ENCODE assay signal across 13 cellular contexts in genomic region chr13:29428992-29429315, GRCh38.
A peak's percentile ranks its signal among the peaks of the same experiment; 100 is the strongest.
DNase-seq lines count a peak whose midpoint lies in the region; ATAC-seq and TF ChIP-seq lines count a peak whose summit lies in the region.
"Had no signal": no experiment of that assay in that cellular context is flagged by ENCODE, and none has a peak within 500 bp of the region (broad histone marks: within the 10 kb centered on the region; RNA-seq: fewer than 3 reads in every experiment).

No MANE protein-coding gene starts in this region.

- H3K27ac ChIP-seq in HUES64 (ENCODE audit: low read depth, low read length), result no peak overlapping the region
- H3K27ac ChIP-seq in ectodermal cell (ENCODE audit: insufficient read depth, low read depth, low read length, poor library complexity, severe bottlenecking), result no peak overlapping the region
- H3K27ac ChIP-seq in suprapubic skin, result no peak overlapping the region
- H3K27ac ChIP-seq: SJSA1 had no signal

- no peak for TF ChIP-seq POLR2A in suprapubic skin (IDR thresholded peaks at IDR 0.05)

- 9% methylated on average over 5 of the region's 5 CpGs for WGBS in HUES64
- WGBS in ectodermal cell, 2 experiments, result 8 to 11% methylated on average over 5 of the region's 5 CpGs
- WGBS in suprapubic skin, result 16% methylated on average over 5 of the region's 5 CpGs

- H3K27ac Mint-ChIP-seq in mesothelial cell of epicardium, result no peak overlapping the region

- TF ChIP-seq CTCF in mesothelial cell of epicardium (IDR thresholded peaks at IDR 0.05; ENCODE audit: unreplicated experiment) (no peak), suprapubic skin (IDR thresholded peaks at IDR 0.05) (no peak)

- H3K9ac ChIP-seq in HUES64 (ENCODE audit: low read depth, low read length), result no peak overlapping the region

- peaks cover 43% of the 10 kb centered on the region for H3K27me3 Mint-ChIP-seq in mesothelial cell of epicardium (ENCODE audit: low read depth)

- H3K4me1 Mint-ChIP-seq in mesothelial cell of epicardium, result peaks cover 20% of the 10 kb centered on the region

- H3K4me1 ChIP-seq in HUES64 (ENCODE audit: insufficient read depth, low read length) (peaks cover 9% of the 10 kb centered on the region), ectodermal cell (ENCODE audit: control insufficient read depth, insufficient read depth, low read length) (no peaks in the 10 kb centered on the region), suprapubic skin (peaks cover 17% of the 10 kb centered on the region)
- H3K4me1 ChIP-seq: SJSA1 had no signal

- no peak for DNase-seq in mesothelial cell of epicardium (ENCODE audit: low spot score in 2 of 2, unreplicated experiment in 2 of 2)
- DNase-seq in suprapubic skin (ENCODE audit: low spot score in 2 of 2), result no peak
- no peak for DNase-seq in head of caudate nucleus
- DNase-seq in activated effector memory CD4-positive, alpha-beta T cell treated with anti-CD3 and anti-CD28 coated beads, Interleukin-2, amount 50 U/mL, for 16 hours, result no peak
- DNase-seq in activated CD4-positive, alpha-beta T cell treated with anti-CD3 and anti-CD28 coated beads, Interleukin-2, amount 50 U/mL, for 4 hours, result no peak
- DNase-seq: activated T-cell treated with anti-CD3 and anti-CD28 coated beads, Interleukin-2, amount 50 U/mL, for 48 hours; foreskin melanocyte; NCI-H1048; stimulated activated naive CD4-positive, alpha-beta T cell treated with Interleukin-2 at 50 U/mL for 16 hours had no signal

- H3K4me3 ChIP-seq in HUES64 (ENCODE audit: low read length) (peak overlapping the region; percentile 68), ectodermal cell (ENCODE audit: insufficient read depth, low read depth, low read length) (peak overlapping the region; percentile 45), suprapubic skin (peak overlapping the region; percentile 37)
- H3K4me3 ChIP-seq: SJSA1 had no signal

- H3K36me3 ChIP-seq in HUES64 (ENCODE audit: insufficient read depth, low read length) (no peaks in the 10 kb centered on the region), ectodermal cell (ENCODE audit: control insufficient read depth, insufficient read depth, low read length) (no peaks in the 10 kb centered on the region), suprapubic skin (no peaks in the 10 kb centered on the region)
- H3K36me3 ChIP-seq: SJSA1 had no signal

- H3K4me3 Mint-ChIP-seq in mesothelial cell of epicardium, result peak overlapping the region; percentile 84

- H3K27me3 ChIP-seq in HUES64 (ENCODE audit: insufficient read depth, low read length), result peaks cover 36% of the 10 kb centered on the region
- H3K27me3 ChIP-seq in ectodermal cell (ENCODE audit: control insufficient read depth, insufficient read depth, low read length, poor library complexity, severe bottlenecking), result peaks cover 4% of the 10 kb centered on the region
- peaks cover 8% of the 10 kb centered on the region for H3K27me3 ChIP-seq in suprapubic skin

- no peaks in the 10 kb centered on the region for H3K36me3 Mint-ChIP-seq in mesothelial cell of epicardium

- H3K9me3 ChIP-seq in HUES64 (ENCODE audit: insufficient read depth, low read depth, low read length), result no peaks in the 10 kb centered on the region
- no peaks in the 10 kb centered on the region for H3K9me3 ChIP-seq in ectodermal cell (ENCODE audit: control insufficient read depth, low read length)
- no peaks in the 10 kb centered on the region for H3K9me3 ChIP-seq in suprapubic skin
- H3K9me3 ChIP-seq: SJSA1 had no signal

- no peaks in the 10 kb centered on the region for H3K9me3 Mint-ChIP-seq in mesothelial cell of epicardium

- intact Hi-C loops in head of caudate nucleus (cut with DNase I), result no loop called here

- no peak for TF ChIP-seq EP300 in suprapubic skin (IDR thresholded peaks at IDR 0.05)

- ATAC-seq in GM21723 (IDR thresholded peaks at IDR 0.05; ENCODE audit: unreplicated experiment), result no peak
